Comparison of ENCODE assay signal across 8 cellular contexts in the genomic region with DNA sequence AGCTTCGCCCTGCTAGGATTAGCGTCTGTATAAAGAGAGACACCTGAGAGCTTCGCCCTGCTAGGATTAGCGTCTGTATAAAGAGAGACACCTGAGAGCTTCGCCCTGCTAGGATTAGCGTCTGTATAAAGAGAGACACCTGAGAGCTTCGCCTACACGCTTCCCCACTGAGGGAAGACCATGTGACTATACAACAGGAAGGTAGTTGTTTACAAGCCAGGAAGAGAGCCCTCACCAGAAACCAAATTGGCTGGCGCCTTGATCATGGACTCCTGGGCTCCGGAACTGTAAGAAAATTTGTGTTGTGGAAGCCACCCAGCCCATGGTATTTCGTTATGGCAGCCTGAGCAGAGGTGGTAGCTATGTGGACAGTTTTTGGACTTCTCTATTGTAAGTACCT.
DNase-seq lines count a peak whose midpoint lies in the region; ATAC-seq, FAIRE-seq and TF ChIP-seq lines count a peak whose summit lies in the region.
"Not testable (repeated sequence)": the region's sequence is repeated elsewhere in the genome, so short reads cannot be mapped to it uniquely, and the experiment has no call there.

No MANE protein-coding gene starts in this region.

- not testable (repeated sequence) for H3K9me3 Mint-ChIP-seq in Caco-2 (ENCODE audit: unreplicated experiment)
- H3K9me3 Mint-ChIP-seq in GM23338: peaks cover 17% of the 10 kb centered on the region
- H3K9me3 Mint-ChIP-seq in osteocyte (ENCODE audit: unreplicated experiment): peaks cover 14% of the 10 kb centered on the region

- not testable (repeated sequence) for H3K9me3 ChIP-seq in Caco-2; K562 (replicated peaks; ENCODE audit: control insufficient read depth, insufficient read depth, low read depth, low read length)

- peaks cover 29% of the 10 kb centered on the region for H3K4me1 ChIP-seq in Caco-2
- peaks cover 43% of the 10 kb centered on the region for H3K4me1 ChIP-seq in GM23338 (ENCODE audit: insufficient read depth)
- not testable (repeated sequence) for H3K4me1 ChIP-seq in K562 (replicated peaks in 1 of 2; ENCODE audit: control insufficient read depth in 2 of 2, insufficient read depth in 2 of 2, low read length in 2 of 2)

- not testable (repeated sequence) for H3K4me3 Mint-ChIP-seq in Caco-2 (ENCODE audit: unreplicated experiment); osteocyte (ENCODE audit: unreplicated experiment)
- peak overlapping the region; percentile 57; the same call in 2 of the 3 replicates for H3K4me3 Mint-ChIP-seq in GM23338

- not testable (repeated sequence) for DNase-seq in Caco-2; K562 (ENCODE audit: extremely low read depth in 1 of 4, low spot score in 3 of 4); osteocyte (ENCODE audit: extremely low spot score, unreplicated experiment)
- DNase-seq in GM23338 (ENCODE audit: low spot score): peak; percentile 53
- DNase-seq in NCI-H1436 (lab: John Stamatoyannopoulos, UW): peak; percentile 15
- peak; percentile 89 for DNase-seq in NCI-H2107 treated with DMSO at 0.1 percent for 48 hours (lab: John Stamatoyannopoulos, UW; ENCODE audit: unreplicated experiment)
- DNase-seq in NCI-H510A (lab: John Stamatoyannopoulos, UW): peak; percentile 64
- peak; percentile 7 for DNase-seq in iPS DF 19.7 (ENCODE audit: low read depth, low spot score)

- H4K20me1 ChIP-seq in GM23338 (replicated peaks; ENCODE audit: insufficient read depth); K562 (replicated peaks; ENCODE audit: control insufficient read depth, insufficient read depth, low read length): not testable (repeated sequence)

- H3K27me3 ChIP-seq in Caco-2 (replicated peaks; ENCODE audit: control insufficient read depth, insufficient read depth, low read length); GM23338 (ENCODE audit: insufficient read depth); K562 (ENCODE audit: control insufficient read depth in 2 of 2, insufficient read depth in 2 of 2, low read length in 2 of 2): not testable (repeated sequence)

- H3K4me3 ChIP-seq in Caco-2 (ENCODE audit: low read depth, low read length); K562: not testable (repeated sequence)
- peak overlapping the region; percentile 6 for H3K4me3 ChIP-seq in GM23338

- WGBS in K562 (ENCODE audit: insufficient coverage, low coverage, missing lambda C conversion rate): 22% methylated on average over 5 of the region's 11 CpGs

- peak overlapping the region; percentile 64; the same call in 1 of the 2 replicates for H3K27ac ChIP-seq in GM23338 (ENCODE audit: low read depth)
- not testable (repeated sequence) for H3K27ac ChIP-seq in K562 (ENCODE audit: extremely low read depth, low read depth, low read length)

- H3K9ac ChIP-seq in K562 (ENCODE audit: insufficient read depth in 1 of 2, low read depth in 2 of 2, low read length in 2 of 2): not testable (repeated sequence)

- not testable (repeated sequence) for H3F3A ChIP-seq in GM23338 (replicated peaks; ENCODE audit: low read depth)

- not testable (repeated sequence) for H2AFZ ChIP-seq in GM23338
- H2AFZ ChIP-seq in K562 (ENCODE audit: low read depth, low read length): peak overlapping the region; percentile 12; the same call in 1 of the 2 replicates

- TF ChIP-seq CTCF in Caco-2 (IDR thresholded peaks at IDR 0.05; ENCODE audit: insufficient read depth in 1 of 2, low read depth in 1 of 2, low read length in 1 of 2, severe bottlenecking in 1 of 2, unreplicated experiment in 1 of 2); GM23338 (conservative IDR thresholded peaks at IDR 0.05; ENCODE audit: low read depth in 2 of 2); K562 (IDR thresholded peaks at IDR 0.05 in 2 of 3, conservative IDR thresholded peaks at IDR 0.05 in 1 of 3; ENCODE audit: insufficient read depth in 2 of 3, low read depth in 1 of 3, low read length in 3 of 3); osteocyte (IDR thresholded peaks at IDR 0.05): not testable (repeated sequence)

- intact Hi-C loops in Caco-2 (cut with micrococcal nuclease; ENCODE audit: unreplicated experiment): loop anchor here (2.0 kb wide), 1 partner anchor 15 kb away; no protein-coding TSS in a partner anchor
- intact Hi-C loops in K562 (cut with micrococcal nuclease): not testable (repeated sequence)

- CTCF ChIA-PET in Caco-2 (lab: Charles Lee): interaction anchor here (2.4 kb wide), 1 partner anchor 15 kb away, joined by 6 read pairs; no protein-coding TSS in a partner anchor
- CTCF ChIA-PET in K562 (lab: Yijun Ruan, JAX; ENCODE audit: low intra/inter-chr PET ratio): not testable (repeated sequence)

- POLR2A ChIA-PET in Caco-2 (lab: Charles Lee): not testable (repeated sequence)
- POLR2A ChIA-PET in K562 (lab: Yijun Ruan, JAX): interaction anchor here (0.9 kb wide), 1 partner anchor 13 kb away, joined by 3 read pairs; no protein-coding TSS in a partner anchor

- H3K9me1 ChIP-seq in K562 (ENCODE audit: control insufficient read depth, insufficient read depth, low read length): not testable (repeated sequence)

- H3K4me1 Mint-ChIP-seq in Caco-2 (ENCODE audit: low read depth, unreplicated experiment): peaks cover 33% of the 10 kb centered on the region
- H3K4me1 Mint-ChIP-seq in GM23338: peaks cover 38% of the 10 kb centered on the region
- H3K4me1 Mint-ChIP-seq in osteocyte (ENCODE audit: unreplicated experiment): peaks cover 12% of the 10 kb centered on the region

- H3K36me3 Mint-ChIP-seq in Caco-2 (ENCODE audit: insufficient read depth, unreplicated experiment); osteocyte (ENCODE audit: unreplicated experiment): not testable (repeated sequence)
- peaks cover 15% of the 10 kb centered on the region for H3K36me3 Mint-ChIP-seq in GM23338 (ENCODE audit: low read depth)

- H3K79me2 ChIP-seq in GM23338 (replicated peaks; ENCODE audit: insufficient read depth); K562 (ENCODE audit: control insufficient read depth, insufficient read depth, low read length): not testable (repeated sequence)

- not testable (repeated sequence) for TF ChIP-seq RAD21 in K562 (CRISPR knock-in tag; conservative IDR thresholded peaks at IDR 0.05 in 1 of 2, IDR thresholded peaks at IDR 0.05 in 1 of 2)

- not testable (repeated sequence) for H3K36me3 ChIP-seq in Caco-2 (ENCODE audit: control insufficient read depth, insufficient read depth, low read length); GM23338 (ENCODE audit: insufficient read depth); K562 (ENCODE audit: control insufficient read depth, insufficient read depth, low read length)

- in situ Hi-C loops in K562 (cut with MboI): not testable (repeated sequence)

- BruUV-seq in Caco-2 (replicated peaks; lab: Mats Ljungman, UMichigan); K562 (replicated peaks; lab: Mats Ljungman, UMichigan): not testable (repeated sequence)

- peaks cover 11% of the 10 kb centered on the region; the same call in 1 of the 2 replicates for H3K9me2 ChIP-seq in GM23338 (ENCODE audit: insufficient read depth)

- FAIRE-seq in K562 (lab: Jason Lieb, UNC): not testable (repeated sequence)

- peak; percentile 91 for ATAC-seq in GM23338
- not testable (repeated sequence) for ATAC-seq in K562

- H3K4me2 ChIP-seq in GM23338: peak overlapping the region; percentile 49
- H3K4me2 ChIP-seq in K562 (ENCODE audit: insufficient read depth, low read length): not testable (repeated sequence)

- H3K27ac Mint-ChIP-seq in Caco-2 (ENCODE audit: unreplicated experiment) (peak overlapping the region; percentile 26), GM23338 (0 out of 2 replicates have a peak overlapping the region, but pooled peaks have one; percentile 82), osteocyte (ENCODE audit: unreplicated experiment) (peak overlapping the region; percentile 25)

- H3K27me3 Mint-ChIP-seq in Caco-2 (ENCODE audit: insufficient read depth, unreplicated experiment); GM23338 (ENCODE audit: insufficient read depth, low read depth, poor library complexity); osteocyte (ENCODE audit: unreplicated experiment): not testable (repeated sequence)

- not testable (repeated sequence) for TF ChIP-seq EP300 in K562 (IDR thresholded peaks at IDR 0.05; ENCODE audit: low read length)

- TF ChIP-seq POLR2A in K562 (conservative IDR thresholded peaks at IDR 0.05): not testable (repeated sequence)

Comparison
In these comparisons a context has a peak if more than half of its experiments do, and no peak if none do; other contexts are left out.
1. H3K27ac Mint-ChIP-seq: peak in every context shown above with its lines; median percentile 82 in GM23338; 26 in Caco-2; 25 in osteocyte.